Comparison of ENCODE assay signal across 1 cellular context in genomic region chr14:34872822-34873590, GRCh38.
A peak's percentile ranks its signal among the peaks of the same experiment; 100 is the strongest.
TF ChIP-seq lines count a peak whose summit lies in the region.

No MANE protein-coding gene starts in this region.

TF ChIP-seq in H1, 55 proteins besides CTCF, POLR2A, EP300 and RAD21 (continued from another document):
- no peak for TF ChIP-seq CHD7 (IDR thresholded peaks at IDR 0.05; ENCODE audit: insufficient replicate concordance, low read length)
- no peak for TF ChIP-seq HDAC6 (IDR thresholded peaks at IDR 0.05; ENCODE audit: low read depth, low read length)
- TF ChIP-seq SP1 (IDR thresholded peaks at IDR 0.05; ENCODE audit: low read depth, low read length), result 0 out of 2 replicates have a peak, but pooled peaks have one; percentile 10
- TF ChIP-seq RBBP5 (IDR thresholded peaks at IDR 0.05; ENCODE audit: borderline replicate concordance, low read depth, low read length), result no peak
- no peak for TF ChIP-seq BRCA1 (IDR thresholded peaks at IDR 0.05; ENCODE audit: low read depth, low read length)
- TF ChIP-seq SP4 (IDR thresholded peaks at IDR 0.05; ENCODE audit: low read length), result no peak
- TF ChIP-seq JUND (IDR thresholded peaks at IDR 0.05; ENCODE audit: low read length), result no peak
- TF ChIP-seq TAF7 (optimal IDR thresholded peaks at IDR 0.05; ENCODE audit: borderline replicate concordance, low read depth, low read length), result no peak
- no peak for TF ChIP-seq PHF8 (conservative IDR thresholded peaks at IDR 0.05; ENCODE audit: low read depth, low read length)
- no peak for TF ChIP-seq KDM5A (IDR thresholded peaks at IDR 0.05; ENCODE audit: low read length)
- peak; percentile 79 to 90; a peak in 2 of 4 replicates for TF ChIP-seq SIN3A (conservative IDR thresholded peaks at IDR 0.05 in 1 of 2, IDR thresholded peaks at IDR 0.05 in 1 of 2; ENCODE audit: low read depth in 1 of 2, low read length in 2 of 2)
- TF ChIP-seq YY1 (IDR thresholded peaks at IDR 0.05; ENCODE audit: low read depth, low read length), result no peak
- TF ChIP-seq KDM4A (IDR thresholded peaks at IDR 0.05; ENCODE audit: low read depth, low read length, severe bottlenecking), result no peak
- no peak for TF ChIP-seq SUZ12 (IDR thresholded peaks at IDR 0.05; ENCODE audit: low read length)
- TF ChIP-seq CBX5 (IDR thresholded peaks at IDR 0.05; ENCODE audit: low read depth, low read length), result no peak
- TF ChIP-seq GABPA (IDR thresholded peaks at IDR 0.05; ENCODE audit: borderline replicate concordance, insufficient read depth, low read length), result no peak
- no peak for TF ChIP-seq ZNF274 (IDR thresholded peaks at IDR 0.05; ENCODE audit: borderline replicate concordance, extremely low read depth, low read length)
- no peak for TF ChIP-seq EGR1 (IDR thresholded peaks at IDR 0.05; ENCODE audit: borderline replicate concordance, low read depth, low read length)
- TF ChIP-seq ATF3 (IDR thresholded peaks at IDR 0.05; ENCODE audit: insufficient read depth, low read depth, low read length), result no peak
- peak; percentile 64 for TF ChIP-seq TAF1 (IDR thresholded peaks at IDR 0.05; ENCODE audit: low read depth, low read length)
- no peak for TF ChIP-seq CREB1 (IDR thresholded peaks at IDR 0.05)
- no peak for TF ChIP-seq RXRA (IDR thresholded peaks at IDR 0.05; ENCODE audit: insufficient read depth, low read depth, low read length)
- TF ChIP-seq NANOG (IDR thresholded peaks at IDR 0.05; ENCODE audit: insufficient read depth, low read depth, low read length, poor library complexity, severe bottlenecking), result no peak
- no peak for TF ChIP-seq SRF (IDR thresholded peaks at IDR 0.05; ENCODE audit: low read depth, low read length)
- no peak for TF ChIP-seq SIX5 (IDR thresholded peaks at IDR 0.05; ENCODE audit: low read depth, low read length)
- no peak for TF ChIP-seq POU5F1 (IDR thresholded peaks at IDR 0.05; ENCODE audit: low read depth, low read length)
- TF ChIP-seq KDM1A (IDR thresholded peaks at IDR 0.05; ENCODE audit: borderline replicate concordance, low read length), result no peak
- no peak for TF ChIP-seq MAFK (IDR thresholded peaks at IDR 0.05; ENCODE audit: low read depth, low read length)
- no peak for TF ChIP-seq SIRT6 (IDR thresholded peaks at IDR 0.05; ENCODE audit: low read length)
- TF ChIP-seq TCF12 (IDR thresholded peaks at IDR 0.05; ENCODE audit: low read depth, low read length), result no peak
- TF ChIP-seq CBX8 (IDR thresholded peaks at IDR 0.05; ENCODE audit: borderline replicate concordance, low read depth, low read length), result no peak
- TF ChIP-seq SAP30 (IDR thresholded peaks at IDR 0.05; ENCODE audit: insufficient read depth, insufficient replicate concordance, low read length), result peak; percentile 53
- peak; percentile 88 for TF ChIP-seq MAX (IDR thresholded peaks at IDR 0.05)
